21 cellular contexts compared by ENCODE assay signal in genomic region chr3:64141476-64141875, GRCh38.
A peak's percentile ranks its signal among the peaks of the same experiment; 100 is the strongest.
DNase-seq lines count a peak whose midpoint lies in the region; ATAC-seq and TF ChIP-seq lines count a peak whose summit lies in the region.
"Had no signal": no experiment of that assay in that cellular context is flagged by ENCODE, and none has a peak within 500 bp of the region (broad histone marks: within the 10 kb centered on the region; RNA-seq: fewer than 3 reads in every experiment).

No MANE protein-coding gene starts in this region.

- H3K27me3 Mint-ChIP-seq in HFFc6 (ENCODE audit: insufficient read depth), result peaks cover 2% of the 10 kb centered on the region; the same call in 1 of the 2 replicates
- no peaks in the 10 kb centered on the region for H3K27me3 Mint-ChIP-seq in activated CD4-positive, alpha-beta memory T cell treated with anti-CD3 and anti-CD28 coated beads, Interleukin-2, amount 10 ng/mL, durations not matched to agents 7 days and 5 days

- H3K4me3 Mint-ChIP-seq in HFFc6, result no peak overlapping the region
- H3K4me3 Mint-ChIP-seq in activated CD4-positive, alpha-beta memory T cell treated with anti-CD3 and anti-CD28 coated beads, Interleukin-2, amount 10 ng/mL, durations not matched to agents 7 days and 5 days, result no peak overlapping the region

- H3K4me3 ChIP-seq in foreskin fibroblast (ENCODE audit: low read depth in 1 of 2, low read length in 2 of 2), result no peak overlapping the region
- H3K4me3 ChIP-seq: psoas muscle, uterus had no signal

- ATAC-seq in sciatic nerve, result peak; percentile 31
- ATAC-seq in GM19452 (IDR thresholded peaks at IDR 0.05; ENCODE audit: unreplicated experiment), result no peak
- ATAC-seq: activated CD4-positive, CD25-positive, alpha-beta regulatory T cell treated with anti-CD3 and anti-CD28 coated beads, Interleukin-2, amount 50 U/mL, for 24 hours; psoas muscle had no signal

- TF ChIP-seq CTCF in HFFc6 (IDR thresholded peaks at IDR 0.05) (no peak), foreskin fibroblast (IDR thresholded peaks at IDR 0.05; ENCODE audit: low read depth, low read length) (no peak)

- peaks cover 68% of the 10 kb centered on the region for H3K4me1 Mint-ChIP-seq in HFFc6 (ENCODE audit: low read depth)
- no peaks in the 10 kb centered on the region for H3K4me1 Mint-ChIP-seq in activated CD4-positive, alpha-beta memory T cell treated with anti-CD3 and anti-CD28 coated beads, Interleukin-2, amount 10 ng/mL, durations not matched to agents 7 days and 5 days

- DNase-seq in HFFc6 (no peak), foreskin fibroblast (peak; percentile 52 to 76), sciatic nerve (ENCODE audit: low spot score) (no peak)
- no peak for DNase-seq in activated CD4-positive, alpha-beta T cell treated with anti-CD3 and anti-CD28 coated beads for 1 hour
- DNase-seq in activated CD4-positive, alpha-beta memory T cell treated with anti-CD3 and anti-CD28 coated beads, Interleukin-2, amount 10 ng/mL, durations not matched to agents 7 days and 5 days, result no peak
- no peak for DNase-seq in stimulated activated CD4-positive, alpha-beta T cell treated with anti-CD3 and anti-CD28 coated beads, Interleukin-4, amount 100 ng/mL, for 24 hours
- DNase-seq: activated effector memory CD4-positive, alpha-beta T cell treated with Interleukin-2 at 50 U/mL for 16 hours; COR-L47; cortex of kidney; GDM1; H7; kidney glomerular epithelial cell; NCI-H1694; psoas muscle; SHP77 treated with DMSO at 0.1 percent for 48 hours; stimulated activated naive CD4-positive, alpha-beta T cell treated with Interleukin-2 at 50 U/mL for 16 hours; T-helper 2 cell; uterus had no signal

- no peaks in the 10 kb centered on the region for H3K9me3 Mint-ChIP-seq in HFFc6
- no peaks in the 10 kb centered on the region for H3K9me3 Mint-ChIP-seq in activated CD4-positive, alpha-beta memory T cell treated with anti-CD3 and anti-CD28 coated beads, Interleukin-2, amount 10 ng/mL, durations not matched to agents 7 days and 5 days

- CTCF ChIA-PET in activated CD4-positive, alpha-beta memory T cell treated with anti-CD3 and anti-CD28 coated beads, Interleukin-2, amount 10 ng/mL, durations not matched to agents 7 days and 5 days (lab: Charles Lee), result no interaction called here

- H3K27ac ChIP-seq in angular gyrus (ENCODE audit: low read depth, low read length), result peak overlapping the region; percentile 75
- H3K27ac ChIP-seq: psoas muscle, uterus had no signal

- peaks cover 45% of the 10 kb centered on the region for H3K36me3 Mint-ChIP-seq in HFFc6 (ENCODE audit: low read depth)
- no peaks in the 10 kb centered on the region for H3K36me3 Mint-ChIP-seq in activated CD4-positive, alpha-beta memory T cell treated with anti-CD3 and anti-CD28 coated beads, Interleukin-2, amount 10 ng/mL, durations not matched to agents 7 days and 5 days (ENCODE audit: low read depth)

- H3K27ac Mint-ChIP-seq in HFFc6, result peak overlapping the region; percentile 51
- no peak overlapping the region for H3K27ac Mint-ChIP-seq in activated CD4-positive, alpha-beta memory T cell treated with anti-CD3 and anti-CD28 coated beads, Interleukin-2, amount 10 ng/mL, durations not matched to agents 7 days and 5 days

- POLR2A ChIA-PET in activated CD4-positive, alpha-beta memory T cell treated with anti-CD3 and anti-CD28 coated beads, Interleukin-2, amount 10 ng/mL, durations not matched to agents 7 days and 5 days (lab: Charles Lee), result no interaction called here

- intact Hi-C loops in sciatic nerve (cut with DNase I), result no loop called here

Comparison
In these comparisons a context has a peak if more than half of its experiments do, and no peak if none do; other contexts are left out.
1. DNase-seq: peak in foreskin fibroblast (2 of 2); none in HFFc6 (single experiment), sciatic nerve (single experiment), activated CD4-positive, alpha-beta T cell treated with anti-CD3 and anti-CD28 coated beads for 1 hour (single experiment), activated CD4-positive, alpha-beta memory T cell treated with anti-CD3 and anti-CD28 coated beads, Interleukin-2, amount 10 ng/mL, durations not matched to agents 7 days and 5 days (single experiment) and stimulated activated CD4-positive, alpha-beta T cell treated with anti-CD3 and anti-CD28 coated beads, Interleukin-4, amount 100 ng/mL, for 24 hours (single experiment).